Comparison of ENCODE assay signal across 8 cellular contexts in genomic region chr2:108594132-108594981, GRCh38.
DNase-seq lines count a peak whose midpoint lies in the region; ATAC-seq and TF ChIP-seq lines count a peak whose summit lies in the region.

No MANE protein-coding gene starts in this region.

- no peaks in the 10 kb centered on the region for H3K27me3 ChIP-seq in CD4-positive, alpha-beta memory T cell (ENCODE audit: insufficient read depth, low read length)

- H3K27me3 Mint-ChIP-seq in neural crest cell (ENCODE audit: low read depth), result no peaks in the 10 kb centered on the region
- no peaks in the 10 kb centered on the region for H3K27me3 Mint-ChIP-seq in CD4-positive, alpha-beta memory T cell

- ATAC-seq in GM18867 (IDR thresholded peaks at IDR 0.05; ENCODE audit: unreplicated experiment) (peak; percentile 84), HG03060 (IDR thresholded peaks at IDR 0.05; ENCODE audit: low read depth, unreplicated experiment) (peak; percentile 92)

- H3K4me1 Mint-ChIP-seq in neural crest cell, result peaks cover 49% of the 10 kb centered on the region
- H3K4me1 Mint-ChIP-seq in CD4-positive, alpha-beta memory T cell, result peaks cover 15 to 28% (median 18%) of the 10 kb centered on the region in 4 donors

- H3K4me3 ChIP-seq in epithelial cell of esophagus (ENCODE audit: low read length), result no peak overlapping the region
- H3K4me3 ChIP-seq in CD4-positive, alpha-beta memory T cell (ENCODE audit: low read length in 2 of 2), result no peak overlapping the region

- H3K4me3 Mint-ChIP-seq in neural crest cell, result no peak overlapping the region
- H3K4me3 Mint-ChIP-seq in CD4-positive, alpha-beta memory T cell, result no peak overlapping the region

- DNase-seq in A172 (ENCODE audit: low spot score), result peak; percentile 97
- DNase-seq in RWPE1 (ENCODE audit: low spot score), result peak; percentile 69
- peak; percentile 90 for DNase-seq in epithelial cell of esophagus (ENCODE audit: low read depth)
- no peak for DNase-seq in neural crest cell (ENCODE audit: low read depth, low spot score)
- DNase-seq in CD4-positive, alpha-beta memory T cell, result no peak
- no peak for DNase-seq in NCI-H510A treated with DMSO at 0.1 percent for 48 hours (lab: John Stamatoyannopoulos, UW)

- peak overlapping the region; percentile 62; the same call in 1 of the 2 replicates for H3K27ac ChIP-seq in RWPE1
- no peak overlapping the region for H3K27ac ChIP-seq in CD4-positive, alpha-beta memory T cell (ENCODE audit: low read depth, low read length)

- H3K27ac Mint-ChIP-seq in neural crest cell (ENCODE audit: unreplicated experiment), result peak overlapping the region; percentile 37
- peak overlapping the region in 3 of 7 donors; percentile 26 to 58 (median 38) for H3K27ac Mint-ChIP-seq in CD4-positive, alpha-beta memory T cell

- H3K9me3 Mint-ChIP-seq in neural crest cell, result no peaks in the 10 kb centered on the region
- no peaks in the 10 kb centered on the region for H3K9me3 Mint-ChIP-seq in CD4-positive, alpha-beta memory T cell

- peaks cover 17% of the 10 kb centered on the region for H3K4me1 ChIP-seq in CD4-positive, alpha-beta memory T cell (ENCODE audit: insufficient read depth, low read length)

- intact Hi-C loops in CD4-positive, alpha-beta memory T cell (cut with micrococcal nuclease), result no loop called here

- H3K9me3 ChIP-seq in CD4-positive, alpha-beta memory T cell (ENCODE audit: control insufficient read depth in 1 of 2, low read length in 2 of 2), result no peaks in the 10 kb centered on the region

- H3K36me3 Mint-ChIP-seq in neural crest cell (ENCODE audit: low read depth), result no peaks in the 10 kb centered on the region
- no peaks in the 10 kb centered on the region for H3K36me3 Mint-ChIP-seq in CD4-positive, alpha-beta memory T cell

- POLR2A ChIA-PET in RWPE1 (lab: Yijun Ruan, JAX; ENCODE audit: low non-redundant PET), result interaction anchor here (0.5 kb wide), 1 partner anchor 392 kb away, joined by 3 read pairs; no protein-coding TSS in a partner anchor
- POLR2A ChIA-PET in CD4-positive, alpha-beta memory T cell (lab: Charles Lee; ENCODE audit: partially characterized antibody), result interaction anchor here (1.0 kb wide), 1 partner anchor 37 kb away, joined by 3 read pairs; no protein-coding TSS in a partner anchor

- no peaks in the 10 kb centered on the region for H3K36me3 ChIP-seq in CD4-positive, alpha-beta memory T cell (ENCODE audit: insufficient read depth, low read length)

- TF ChIP-seq CTCF in RWPE1 (conservative IDR thresholded peaks at IDR 0.05; ENCODE audit: low read depth), result no peak
- TF ChIP-seq CTCF in epithelial cell of esophagus (IDR thresholded peaks at IDR 0.05; ENCODE audit: insufficient read depth, low read depth, low read length, missing control alignments), result no peak
- TF ChIP-seq CTCF in neural crest cell (conservative IDR thresholded peaks at IDR 0.05), result no peak

- CTCF ChIA-PET in RWPE1 (lab: Yijun Ruan, JAX), result interaction anchor here (0.6 to 1.4 kb wide), 5 partner anchors 10 to 43 kb away, joined by 3 to 4 read pairs (median 3); no protein-coding TSS in a partner anchor
- CTCF ChIA-PET in CD4-positive, alpha-beta memory T cell (lab: Charles Lee; ENCODE audit: partially characterized antibody), result interaction anchor here (1.3 to 2.2 kb wide), 4 partner anchors 11 to 43 kb away, joined by 3 to 12 read pairs (median 8); no protein-coding TSS in a partner anchor

Comparison
In these comparisons a context has a peak if more than half of its experiments do, and no peak if none do; other contexts are left out.
1. DNase-seq: peak in A172 (single experiment), RWPE1 (single experiment) and epithelial cell of esophagus (single experiment); none in neural crest cell (single experiment), CD4-positive, alpha-beta memory T cell (0 of 5) and NCI-H510A treated with DMSO at 0.1 percent for 48 hours (single experiment).